In the genomic region with DNA sequence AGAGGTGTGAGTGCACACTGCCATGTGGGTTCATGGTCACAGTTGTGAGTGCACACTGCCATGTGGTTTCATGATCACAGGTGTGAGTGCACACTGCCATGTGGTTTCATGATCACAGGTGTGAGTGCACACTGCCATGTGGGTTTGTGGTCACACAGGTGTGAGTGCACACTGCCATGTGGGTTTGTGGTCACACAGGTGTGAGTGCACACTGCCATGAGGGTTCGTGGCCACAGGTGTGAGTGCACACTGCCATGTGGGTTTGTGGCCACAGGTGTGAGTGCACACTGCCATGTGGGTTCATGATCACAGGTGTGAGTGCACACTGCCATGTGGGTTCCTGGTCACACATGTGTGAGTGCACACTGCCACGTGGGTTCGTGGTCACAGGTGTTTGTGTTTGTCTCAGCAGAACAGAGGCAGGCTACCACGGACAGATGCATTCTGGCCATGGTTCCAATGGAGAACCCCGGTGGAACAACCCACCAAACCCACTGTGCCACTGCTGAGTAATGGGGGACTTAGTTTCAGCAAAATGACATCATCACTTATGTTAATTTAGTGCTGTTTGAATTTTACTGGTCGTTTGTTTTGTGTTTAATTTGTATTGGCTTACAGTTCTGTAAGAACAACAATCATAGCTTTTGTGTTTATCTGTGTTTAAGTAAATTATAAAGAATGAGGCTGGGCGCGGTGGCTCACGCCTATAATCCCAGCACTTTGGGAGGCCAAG, we compare ENCODE assay signal across 17 cellular contexts.
"Had no signal": no experiment of that assay in that cellular context is flagged by ENCODE, and none has a peak within 500 bp of the region (broad histone marks: within the 10 kb centered on the region; RNA-seq: fewer than 3 reads in every experiment).

No MANE protein-coding gene starts in this region.

- H3K4me1 Mint-ChIP-seq: activated naive CD4-positive, alpha-beta T cell treated with anti-CD3 and anti-CD28 coated beads, Interleukin-2, amount 10 ng/mL, durations not matched to agents 7 days and 5 days had no signal

- H3K27ac ChIP-seq: adrenal gland, coronary artery, prostate gland, skin epidermis, suprapubic skin had no signal

- DNase-seq: activated CD4-positive, alpha-beta T cell treated with anti-CD3 and anti-CD28 coated beads, Interleukin-2, amount 50 U/mL, for 1 hour; activated CD4-positive, CD25-positive, alpha-beta regulatory T cell; activated naive CD4-positive, alpha-beta T cell treated with anti-CD3 and anti-CD28 coated beads, Interleukin-2, amount 10 ng/mL, durations not matched to agents 7 days and 5 days; activated T-cell treated with anti-CD3 and anti-CD28 coated beads, Interleukin-2, amount 50 U/mL, for 24 hours; adrenal gland; effector CD4-positive, alpha-beta T cell; foreskin fibroblast; right cardiac atrium; stimulated activated CD4-positive, alpha-beta T cell treated with anti-CD3 and anti-CD28 coated beads, Interleukin-15, amount 100 ng/mL, for 24 hours; stimulated activated CD4-positive, alpha-beta T cell treated with anti-CD3 and anti-CD28 coated beads, Interleukin-4, amount 100 ng/mL, for 4 hours; stimulated activated CD8-positive, alpha-beta memory T cell treated with anti-CD3 and anti-CD28 coated beads, Interleukin-4, amount 100 ng/mL, for 48 hours had no signal

- H3K4me3 Mint-ChIP-seq: activated naive CD4-positive, alpha-beta T cell treated with anti-CD3 and anti-CD28 coated beads, Interleukin-2, amount 10 ng/mL, durations not matched to agents 7 days and 5 days; activated T-cell treated with anti-CD3 and anti-CD28 coated beads, Interleukin-2, amount 50 U/mL, for 24 hours; central memory CD8-positive, alpha-beta T cell; stimulated activated naive CD8-positive, alpha-beta T cell treated with anti-CD3 and anti-CD28 coated beads, Interleukin-15, Interleukin-2, amounts not matched to agents 100 ng/mL and 50 ng/mL, for 24 hours had no signal

- H3K4me3 ChIP-seq: adrenal gland, coronary artery, prostate gland, skin epidermis, suprapubic skin had no signal

- H3K27me3 Mint-ChIP-seq: activated T-cell treated with anti-CD3 and anti-CD28 coated beads, Interleukin-2, amount 50 U/mL, for 24 hours; stimulated activated naive CD8-positive, alpha-beta T cell treated with anti-CD3 and anti-CD28 coated beads, Interleukin-15, Interleukin-2, amounts not matched to agents 100 ng/mL and 50 ng/mL, for 24 hours had no signal

- H3K36me3 Mint-ChIP-seq: activated naive CD4-positive, alpha-beta T cell treated with anti-CD3 and anti-CD28 coated beads, Interleukin-2, amount 10 ng/mL, durations not matched to agents 7 days and 5 days had no signal

- H3K36me3 ChIP-seq: adrenal gland, prostate gland, suprapubic skin had no signal

- H3K4me1 ChIP-seq: adrenal gland, prostate gland, suprapubic skin had no signal

- H3K27ac Mint-ChIP-seq: activated naive CD4-positive, alpha-beta T cell treated with anti-CD3 and anti-CD28 coated beads, Interleukin-2, amount 10 ng/mL, durations not matched to agents 7 days and 5 days; activated T-cell treated with anti-CD3 and anti-CD28 coated beads, Interleukin-2, amount 50 U/mL, for 24 hours; stimulated activated naive CD8-positive, alpha-beta T cell treated with anti-CD3 and anti-CD28 coated beads, Interleukin-15, Interleukin-2, amounts not matched to agents 100 ng/mL and 50 ng/mL, for 24 hours had no signal

- H3K9me3 ChIP-seq: adrenal gland, prostate gland had no signal

- H3K9me3 Mint-ChIP-seq: central memory CD8-positive, alpha-beta T cell had no signal

- H3K27me3 ChIP-seq: adrenal gland had no signal

- ATAC-seq: right cardiac atrium had no signal
